ENCODE assay signal across 9 cellular contexts in genomic region chr21:31198575-31198974, GRCh38.
DNase-seq lines count a peak whose midpoint lies in the region; ATAC-seq and TF ChIP-seq lines count a peak whose summit lies in the region.
"Had no signal": no experiment of that assay in that cellular context is flagged by ENCODE, and none has a peak within 500 bp of the region (broad histone marks: within the 10 kb centered on the region; RNA-seq: fewer than 3 reads in every experiment).

No MANE protein-coding gene starts in this region.

- H3K27ac ChIP-seq in left lung, result no peak overlapping the region

- DNase-seq in CD1c-positive myeloid dendritic cell (ENCODE audit: extremely low spot score), result peak; percentile 82
- no peak for DNase-seq in HFF-Myc (ENCODE audit: extremely low read depth, low read depth)
- DNase-seq in NCI-H82 (lab: John Stamatoyannopoulos, UW), result peak; percentile 70
- peak; percentile 17 to 72 for DNase-seq in T47D (ENCODE audit: low read depth in 1 of 2, low spot score in 1 of 2)
- DNase-seq in left lung, result no peak
- DNase-seq in activated CD8-positive, alpha-beta memory T cell treated with anti-CD3 and anti-CD28 coated beads, Interleukin-2, amount 50 U/mL, for 48 hours, result no peak
- no peak for DNase-seq in nucleus accumbens (lab: John Stamatoyannopoulos, UW)
- DNase-seq: left cardiac atrium had no signal

- H3K27me3 ChIP-seq in left lung, result no peaks in the 10 kb centered on the region

- no peaks in the 10 kb centered on the region for H3K36me3 ChIP-seq in left lung

- ATAC-seq in left lung (peak; percentile 77), GM18868 (IDR thresholded peaks at IDR 0.05; ENCODE audit: unreplicated experiment) (no peak)

- in situ Hi-C loops in T47D (cut with HindIII; ENCODE audit: low pct_unique_long_range_greater_than_20kb, low sequenced_read_pairs), result no loop called here

- H3K4me1 ChIP-seq in left lung, result peaks cover 0 to 19% of the 10 kb centered on the region in 2 donors

- H3K4me3 ChIP-seq in HFF-Myc (replicated peaks; ENCODE audit: low read depth, low read length) (no peak overlapping the region), left lung (no peak overlapping the region)

- H3K9me3 ChIP-seq in left lung, result no peaks in the 10 kb centered on the region

- peak; percentile 22 for TF ChIP-seq CTCF in HFF-Myc (IDR thresholded peaks at IDR 0.05; ENCODE audit: low read depth, low read length, missing control alignments)
- TF ChIP-seq CTCF in left lung (IDR thresholded peaks at IDR 0.05), result peak; percentile 48 to 56

- intact Hi-C loops in left lung (cut with DNase I), result loop anchor here in 1 of 2 donors (10.0 kb wide), 1 partner anchor 406 kb away; no protein-coding TSS in a partner anchor

Comparison
In these comparisons a context has a peak if more than half of its experiments do, and no peak if none do; other contexts are left out.
1. DNase-seq: peak in CD1c-positive myeloid dendritic cell (single experiment), NCI-H82 (single experiment) and T47D (2 of 2); none in HFF-Myc (single experiment), left lung (0 of 2), activated CD8-positive, alpha-beta memory T cell treated with anti-CD3 and anti-CD28 coated beads, Interleukin-2, amount 50 U/mL, for 48 hours (single experiment) and nucleus accumbens (0 of 56).